Comparison of ENCODE assay signal across 19 cellular contexts in the genomic region with DNA sequence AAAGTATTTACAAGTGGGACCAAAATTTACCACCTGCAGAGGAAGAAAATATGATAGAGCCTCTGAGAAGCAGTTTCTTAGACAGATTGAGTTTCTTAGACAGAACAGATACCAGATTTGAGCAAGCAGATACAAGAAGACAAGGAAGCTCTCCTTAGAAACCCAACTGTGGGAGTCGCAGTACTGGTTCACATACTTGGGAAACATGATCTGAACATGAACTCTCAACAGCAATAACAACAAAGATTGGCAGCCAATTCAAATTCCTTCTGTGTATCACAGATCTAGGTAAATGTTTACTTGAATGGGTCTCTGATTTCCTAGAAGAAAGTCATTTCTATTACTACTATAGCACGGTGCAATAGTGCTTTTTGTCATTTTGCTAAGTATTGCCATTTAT.
"Had no signal": no experiment of that assay in that cellular context is flagged by ENCODE, and none has a peak within 500 bp of the region (broad histone marks: within the 10 kb centered on the region; RNA-seq: fewer than 3 reads in every experiment).

No MANE protein-coding gene starts in this region.

- H3K27ac ChIP-seq: ascending aorta, cardiac muscle cell, gastrocnemius medialis, neural progenitor cell, right atrium auricular region, testis had no signal

- DNase-seq: activated CD4-positive, alpha-beta T cell treated with anti-CD3 and anti-CD28 coated beads, Interleukin-2, amount 50 U/mL, for 1 hour; activated CD8-positive, alpha-beta memory T cell treated with anti-CD3 and anti-CD28 coated beads, Interleukin-2, amount 50 U/mL, for 4 hours; activated effector memory CD4-positive, alpha-beta T cell treated with Interleukin-2 at 50 U/mL for 16 hours; activated naive CD4-positive, alpha-beta T cell treated with anti-CD3 and anti-CD28 coated beads, Interleukin-2, amount 50 U/mL, for 16 hours; activated T-cell treated with anti-CD3 and anti-CD28 coated beads, Interleukin-2, amount 50 U/mL, for 48 hours; endodermal cell; erythroblast; gastrocnemius medialis; head of caudate nucleus; mesenchymal stem cell; naive thymus-derived CD4-positive, alpha-beta T cell; stimulated activated CD4-positive, alpha-beta T cell treated with anti-CD3 and anti-CD28 coated beads, Interleukin-2, amount 100 ng/mL, for 48 hours; T-helper 1 cell; T-helper 9 cell; testis had no signal

- H3K27me3 ChIP-seq: ascending aorta, cardiac muscle cell, gastrocnemius medialis, neural progenitor cell, right atrium auricular region, testis had no signal

- H3K4me3 ChIP-seq: ascending aorta, cardiac muscle cell, gastrocnemius medialis, neural progenitor cell, right atrium auricular region, testis had no signal
